Comparison of ENCODE assay signal across 14 cellular contexts in the genomic region with DNA sequence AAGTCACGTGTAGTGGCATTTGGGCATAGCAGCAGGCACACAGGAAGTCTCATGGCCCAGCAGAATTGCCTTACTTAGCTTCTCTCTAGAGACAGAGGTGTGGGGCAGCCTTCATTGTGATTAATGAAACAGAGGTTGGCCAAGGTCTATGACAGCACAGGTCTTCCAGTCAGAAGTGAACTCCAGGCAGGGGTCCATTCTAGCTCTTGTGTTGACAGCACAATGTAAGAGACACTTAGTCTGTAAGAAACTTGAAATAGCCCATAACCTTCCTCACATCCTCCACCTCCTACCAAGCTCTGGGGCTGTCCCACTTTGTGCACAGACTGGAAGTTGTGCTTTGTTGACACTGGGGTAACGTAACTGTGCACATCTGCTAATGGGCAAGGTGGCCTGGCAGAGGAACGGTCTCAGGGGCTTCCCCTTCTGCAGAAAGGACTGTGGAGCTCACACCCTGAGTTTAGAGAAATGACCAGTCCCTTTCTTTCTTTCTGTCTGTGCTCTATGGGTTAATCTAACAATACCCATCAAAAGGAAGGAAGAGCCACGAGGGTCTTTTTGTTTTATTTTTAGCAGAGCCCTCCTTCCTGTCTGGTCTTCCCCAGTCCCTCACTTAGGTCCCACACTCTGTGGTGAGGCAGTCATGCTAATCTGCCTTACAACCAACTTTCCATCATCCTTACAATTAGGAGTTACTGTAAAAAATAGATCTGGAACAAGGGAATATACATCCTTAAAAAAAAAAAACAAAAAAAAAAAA. TPM values are rescaled to one million over a fixed set of nuclear protein-coding genes. Genes with fewer than 3 reads are reported as not detected.
DNase-seq lines count a peak whose midpoint lies in the region; ATAC-seq and TF ChIP-seq lines count a peak whose summit lies in the region.
"Had no signal": no experiment of that assay in that cellular context is flagged by ENCODE, and none has a peak within 500 bp of the region (broad histone marks: within the 10 kb centered on the region; RNA-seq: fewer than 3 reads in every experiment).

No MANE protein-coding gene starts in this region.

- H3K4me1 ChIP-seq in spleen (peaks cover 2 to 65% (median 31%) of the 10 kb centered on the region in 6 donors), gastroesophageal sphincter (no peaks in the 10 kb centered on the region)

- TF ChIP-seq EP300 in gastroesophageal sphincter (IDR thresholded peaks at IDR 0.05), result no peak

- H3K36me3 ChIP-seq in spleen (no peaks in the 10 kb centered on the region), gastroesophageal sphincter (no peaks in the 10 kb centered on the region)
- H3K36me3 ChIP-seq: thyroid gland had no signal

- no peak for TF ChIP-seq CTCF in spleen (IDR thresholded peaks at IDR 0.05 in 8 of 11, conservative IDR thresholded peaks at IDR 0.05 in 3 of 11)
- TF ChIP-seq CTCF in gastroesophageal sphincter (IDR thresholded peaks at IDR 0.05), result no peak

- H3K27me3 Mint-ChIP-seq in T-helper 1 cell treated with Interleukin-12 subunit alpha and Interleukin-12 subunit beta and Interleukin-4 antibody, amounts not matched to agents 30 μg/mL and 1 μg/mL, for 36 hours (ENCODE audit: low read depth), result peaks cover 7% of the 10 kb centered on the region
- peaks cover 2% of the 10 kb centered on the region for H3K27me3 Mint-ChIP-seq in activated CD8-positive, alpha-beta memory T cell treated with anti-CD3 and anti-CD28 coated beads, Interleukin-2, amount 10 ng/mL, durations not matched to agents 7 days and 5 days

- DNase-seq in T-helper 1 cell (no peak), spleen (no peak), NOMO-1 (lab: John Stamatoyannopoulos, UW; ENCODE audit: unreplicated experiment in 2 of 2) (no peak)
- peak; percentile 41 for DNase-seq in activated CD8-positive, alpha-beta memory T cell treated with anti-CD3 and anti-CD28 coated beads, Interleukin-2, amount 10 ng/mL, durations not matched to agents 7 days and 5 days
- DNase-seq: Calu3, OCI-M1, thyroid gland had no signal

- H3K4me3 ChIP-seq in spleen (no peak overlapping the region), gastroesophageal sphincter (no peak overlapping the region)
- H3K4me3 ChIP-seq: thyroid gland had no signal

- H3K9me3 ChIP-seq in spleen (no peaks in the 10 kb centered on the region), gastroesophageal sphincter (no peaks in the 10 kb centered on the region)
- H3K9me3 ChIP-seq: thyroid gland had no signal

- H3K27me3 ChIP-seq in spleen (replicated peaks in 1 of 7) (no peaks in the 10 kb centered on the region), gastroesophageal sphincter (peaks cover 30% of the 10 kb centered on the region)
- H3K27me3 ChIP-seq: thyroid gland had no signal

- peaks cover 4% of the 10 kb centered on the region for H3K36me3 Mint-ChIP-seq in T-helper 1 cell treated with Interleukin-12 subunit alpha and Interleukin-12 subunit beta and Interleukin-4 antibody, amounts not matched to agents 30 μg/mL and 1 μg/mL, for 36 hours (ENCODE audit: low read depth)
- peaks cover 10% of the 10 kb centered on the region for H3K36me3 Mint-ChIP-seq in activated CD8-positive, alpha-beta memory T cell treated with anti-CD3 and anti-CD28 coated beads, Interleukin-2, amount 10 ng/mL, durations not matched to agents 7 days and 5 days

- intact Hi-C loops in spleen (cut with DNase I; ENCODE audit: low total_unique reads), result no loop called here

- ATAC-seq in GM21786 (IDR thresholded peaks at IDR 0.05; ENCODE audit: unreplicated experiment) (peak; percentile 81), HG02678 (IDR thresholded peaks at IDR 0.05; ENCODE audit: unreplicated experiment) (no peak), gastroesophageal sphincter (no peak)
- peak; percentile 47 for ATAC-seq in activated CD8-positive, alpha-beta memory T cell treated with anti-CD3 and anti-CD28 coated beads, Interleukin-2, amount 10 ng/mL, durations not matched to agents 7 days and 5 days

- H3K27ac Mint-ChIP-seq in T-helper 1 cell treated with Interleukin-12 subunit alpha and Interleukin-12 subunit beta and Interleukin-4 antibody, amounts not matched to agents 30 μg/mL and 1 μg/mL, for 36 hours, result peak overlapping the region; percentile 18
- H3K27ac Mint-ChIP-seq in activated CD8-positive, alpha-beta memory T cell treated with anti-CD3 and anti-CD28 coated beads, Interleukin-2, amount 10 ng/mL, durations not matched to agents 7 days and 5 days, result peak overlapping the region; percentile 34
- H3K27ac Mint-ChIP-seq: nephron; T-helper 2 cell treated with Interferon-gamma antibody and Interleukin-4, amounts not matched to agents 5 μg/mL and 100 μg/mL, for 36 hours had no signal

- 11 to 27% (median 23%) methylated on average over 4 of the region's 4 CpGs for whole genome bisulfite sequencing in spleen, 5 donors
- 70 to 79% methylated on average over 2 to 3 of the region's 4 CpGs for WGBS in gastroesophageal sphincter (ENCODE audit: low coverage in 1 of 2), 2 donors

- CTCF ChIA-PET in activated CD8-positive, alpha-beta memory T cell treated with anti-CD3 and anti-CD28 coated beads, Interleukin-2, amount 10 ng/mL, durations not matched to agents 7 days and 5 days (lab: Charles Lee), result interaction anchor here (0.7 to 2.5 kb wide), 9 partner anchors 15 to 41 kb away, joined by 3 to 8 read pairs (median 4); a partner anchor contains a TSS

- H3K27ac ChIP-seq in spleen, result peak overlapping the region in 6 of 8 donors; percentile 5 to 68 (median 56)
- H3K27ac ChIP-seq in gastroesophageal sphincter, result no peak overlapping the region
- H3K27ac ChIP-seq: 22Rv1, thyroid gland had no signal

- no peak overlapping the region for H3K4me3 Mint-ChIP-seq in T-helper 1 cell treated with Interleukin-12 subunit alpha and Interleukin-12 subunit beta and Interleukin-4 antibody, amounts not matched to agents 30 μg/mL and 1 μg/mL, for 36 hours
- no peak overlapping the region for H3K4me3 Mint-ChIP-seq in activated CD8-positive, alpha-beta memory T cell treated with anti-CD3 and anti-CD28 coated beads, Interleukin-2, amount 10 ng/mL, durations not matched to agents 7 days and 5 days
- H3K4me3 Mint-ChIP-seq: nephron; T-helper 2 cell treated with Interferon-gamma antibody and Interleukin-4, amounts not matched to agents 5 μg/mL and 100 μg/mL, for 36 hours had no signal

- peaks cover 13% of the 10 kb centered on the region for H3K4me1 Mint-ChIP-seq in T-helper 1 cell treated with Interleukin-12 subunit alpha and Interleukin-12 subunit beta and Interleukin-4 antibody, amounts not matched to agents 30 μg/mL and 1 μg/mL, for 36 hours (ENCODE audit: low read depth)
- H3K4me1 Mint-ChIP-seq in activated CD8-positive, alpha-beta memory T cell treated with anti-CD3 and anti-CD28 coated beads, Interleukin-2, amount 10 ng/mL, durations not matched to agents 7 days and 5 days, result peaks cover 33% of the 10 kb centered on the region

- no peak for TF ChIP-seq POLR2A in spleen (IDR thresholded peaks at IDR 0.05)
- TF ChIP-seq POLR2A in gastroesophageal sphincter (IDR thresholded peaks at IDR 0.05), result no peak

- peaks cover 14% of the 10 kb centered on the region for H3K9me3 Mint-ChIP-seq in T-helper 1 cell treated with Interleukin-12 subunit alpha and Interleukin-12 subunit beta and Interleukin-4 antibody, amounts not matched to agents 30 μg/mL and 1 μg/mL, for 36 hours
- no peaks in the 10 kb centered on the region for H3K9me3 Mint-ChIP-seq in activated CD8-positive, alpha-beta memory T cell treated with anti-CD3 and anti-CD28 coated beads, Interleukin-2, amount 10 ng/mL, durations not matched to agents 7 days and 5 days (ENCODE audit: low read depth)
- H3K9me3 Mint-ChIP-seq: nephron; T-helper 2 cell treated with Interferon-gamma antibody and Interleukin-4, amounts not matched to agents 5 μg/mL and 100 μg/mL, for 36 hours had no signal

RNA-seq across cellular contexts. Expression of a gene that starts 35.6 kb away (rescaled TPM):
- 10 to 100 TPM; 44.8 to 53.0 TPM for total RNA-seq in activated CD8-positive, alpha-beta memory T cell treated with anti-CD3 and anti-CD28 coated beads, Interleukin-2, amount 10 ng/mL, durations not matched to agents 7 days and 5 days
- total RNA-seq in spleen (10 to 100 TPM; 39.6 to 63.9 (median 49.2) TPM), gastroesophageal sphincter (1 to 10 TPM; 1.0 to 4.3 (median 1.9) TPM)
- 10 to 100 TPM; 13.6 to 21.9 (median 15.7) TPM for polyA plus RNA-seq in spleen

Comparison
In these comparisons a context has a peak if more than half of its experiments do, and no peak if none do; other contexts are left out.
1. ATAC-seq: peak in GM21786 (single experiment) and activated CD8-positive, alpha-beta memory T cell treated with anti-CD3 and anti-CD28 coated beads, Interleukin-2, amount 10 ng/mL, durations not matched to agents 7 days and 5 days (single experiment); none in HG02678 (single experiment) and gastroesophageal sphincter (single experiment).
2. H3K27ac ChIP-seq: peak in spleen (6 of 8); none in gastroesophageal sphincter (0 of 4).
3. RNA of a gene that starts 35.6 kb away (total RNA-seq): 44.8 to 53.0 TPM in activated CD8-positive, alpha-beta memory T cell treated with anti-CD3 and anti-CD28 coated beads, Interleukin-2, amount 10 ng/mL, durations not matched to agents 7 days and 5 days and 39.6 to 63.9 TPM in spleen; 1.0 to 4.3 TPM in gastroesophageal sphincter; every median in the first group is over 4 times any median in the second.